In the genomic region with DNA sequence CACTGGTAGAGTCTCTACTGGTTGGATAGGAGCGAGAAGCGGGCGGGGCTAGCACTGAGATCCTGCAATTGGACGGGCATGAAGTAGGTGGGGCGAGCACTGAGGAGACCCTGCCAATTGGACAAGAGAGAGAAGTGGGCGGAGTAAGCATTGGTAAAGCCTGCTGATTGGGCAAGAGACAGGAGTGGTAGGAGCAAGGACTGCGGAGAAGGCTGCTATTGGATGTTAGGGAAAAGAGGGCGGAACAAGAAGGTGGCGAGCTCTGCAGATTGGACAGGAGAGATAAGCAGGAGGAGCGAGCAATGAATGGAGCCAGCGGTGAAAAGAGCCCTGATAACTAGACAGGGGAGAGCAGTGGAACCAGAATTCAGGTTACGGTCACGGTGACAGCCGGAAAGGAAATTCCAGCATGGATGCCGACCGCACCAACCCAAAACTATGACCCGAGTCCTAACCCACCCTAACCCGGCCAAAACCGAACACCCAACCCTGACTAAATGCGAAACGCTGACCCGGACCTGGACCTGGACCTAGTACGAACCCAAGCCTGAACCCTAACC, we compare ENCODE assay signal across 11 cellular contexts. TPM values are rescaled to one million over a fixed set of nuclear protein-coding genes. Genes with fewer than 3 reads are reported as not detected.
A peak's percentile ranks its signal among the peaks of the same experiment; 100 is the strongest.
DNase-seq lines count a peak whose midpoint lies in the region; TF ChIP-seq lines count a peak whose summit lies in the region.
"Had no signal": no experiment of that assay in that cellular context is flagged by ENCODE, and none has a peak within 500 bp of the region (broad histone marks: within the 10 kb centered on the region; RNA-seq: fewer than 3 reads in every experiment).

No MANE protein-coding gene starts in this region.

- DNase-seq in NCI-H526 (lab: John Stamatoyannopoulos, UW) (peak; percentile 34 to 39), NCI-H526 treated with DMSO at 0.1 percent for 48 hours (lab: John Stamatoyannopoulos, UW) (no peak), SK-MEL-5 (ENCODE audit: low read depth, low spot score) (peak; percentile 43), fibroblast of pulmonary artery (ENCODE audit: low read depth) (peak; percentile 11), NCI-H1092 treated with DMSO at 0.1 percent for 48 hours (lab: John Stamatoyannopoulos, UW) (no peak), NCI-H187 treated with DMSO at 0.1 percent for 48 hours (lab: John Stamatoyannopoulos, UW) (no peak)
- peak; percentile 29 to 40 for DNase-seq in stimulated activated CD4-positive, alpha-beta T cell treated with anti-CD3 and anti-CD28 coated beads, Interleukin-4, amount 100 ng/mL, for 48 hours (ENCODE audit: low read depth in 2 of 2)
- no peak for DNase-seq in central memory CD4-positive, alpha-beta T cell

- no peak for TF ChIP-seq CTCF in fibroblast of pulmonary artery (IDR thresholded peaks at IDR 0.05; ENCODE audit: low read length, missing control alignments)

- in situ Hi-C loops in SK-MEL-5 (cut with HindIII; ENCODE audit: low pct_unique_long_range_greater_than_20kb, low sequenced_read_pairs), result no loop called here

- no peak overlapping the region for H3K4me3 ChIP-seq in fibroblast of pulmonary artery (replicated peaks; ENCODE audit: low read depth, low read length)
- H3K4me3 ChIP-seq: tibial artery had no signal

RNA-seq across cellular contexts. Expression of gene SCGB1C2, which starts 4.8 kb away (rescaled TPM):
- not detected in 2 replicates for total RNA-seq in SK-MEL-5 (2014; rRNA removed; shearing (Covaris generic))
- not detected in 2 replicates for polyA plus RNA-seq in SK-MEL-5 (2015; cell fraction: cytosol; rRNA removed)
- not detected in 2 replicates for polyA plus RNA-seq in SK-MEL-5 (2015; cell fraction: nucleus; rRNA removed)
- total RNA-seq: mesothelial cell of epicardium had no signal
- polyA plus RNA-seq: BJ had no signal

RNA-seq across cellular contexts. Expression of gene DOC2B, which starts 39.3 kb away (rescaled TPM):
- 0.03 and 0.64 TPM in 2 replicates for total RNA-seq in SK-MEL-5 (2014; rRNA removed; shearing (Covaris generic))
- 0.03 and 0.05 TPM in 2 replicates for polyA plus RNA-seq in SK-MEL-5 (2015; cell fraction: cytosol; rRNA removed)
- polyA plus RNA-seq in SK-MEL-5 (2015; cell fraction: nucleus; rRNA removed), result 0.30 TPM in 1 of 2 replicates, not detected in the other
- polyA plus RNA-seq: BJ had no signal

Comparison
In these comparisons a context has a peak if more than half of its experiments do, and no peak if none do; other contexts are left out.
1. DNase-seq: peak in NCI-H526 (2 of 2), SK-MEL-5 (single experiment), fibroblast of pulmonary artery (single experiment) and stimulated activated CD4-positive, alpha-beta T cell treated with anti-CD3 and anti-CD28 coated beads, Interleukin-4, amount 100 ng/mL, for 48 hours (2 of 2); none in NCI-H526 treated with DMSO at 0.1 percent for 48 hours (single experiment), NCI-H1092 treated with DMSO at 0.1 percent for 48 hours (single experiment), central memory CD4-positive, alpha-beta T cell (single experiment) and NCI-H187 treated with DMSO at 0.1 percent for 48 hours (single experiment).